Comparison of ENCODE assay signal across 8 cellular contexts in genomic region chr3:71984843-71985594, GRCh38.
DNase-seq lines count a peak whose midpoint lies in the region; ATAC-seq and TF ChIP-seq lines count a peak whose summit lies in the region.

No MANE protein-coding gene starts in this region.

- POLR2A ChIA-PET in GM10248 (lab: Yijun Ruan, JAX) = interaction anchor here (0.5 to 1.6 kb wide), 8 partner anchors 12 to 445 kb away, joined by 3 to 11 read pairs (median 4); no protein-coding TSS in a partner anchor

- CTCF ChIA-PET in GM10248 (lab: Yijun Ruan, JAX) = interaction anchor here (0.8 to 2.7 kb wide), 7 partner anchors 10 to 94 kb away, joined by 3 to 14 read pairs (median 5); no protein-coding TSS in a partner anchor

- no peaks in the 10 kb centered on the region for H3K9me3 ChIP-seq in heart left ventricle

- intact Hi-C loops in heart left ventricle (cut with DNase I) = loop anchor here in 3 of 10 donors (10.0 kb wide), 1 partner anchor 280 kb away; no protein-coding TSS in a partner anchor

- DNase-seq in GM10248 (ENCODE audit: extremely low spot score) (peak; percentile 58), NCI-H446 (lab: John Stamatoyannopoulos, UW) (no peak), KG1 (lab: John Stamatoyannopoulos, UW) (no peak), middle frontal gyrus (ENCODE audit: extremely low spot score, low spot score) (no peak), heart left ventricle (no peak)
- DNase-seq in activated naive CD4-positive, alpha-beta T cell treated with Interleukin-2 at 50 U/mL for 16 hours = peak; percentile 20

- TF ChIP-seq CTCF in GM10248 (IDR thresholded peaks at IDR 0.05; ENCODE audit: control extremely low read depth, extremely low read depth, low read depth, missing control alignments) = no peak
- no peak for TF ChIP-seq CTCF in heart left ventricle (IDR thresholded peaks at IDR 0.05)

- no peaks in the 10 kb centered on the region for H3K27me3 ChIP-seq in heart left ventricle

- ATAC-seq in GM19351 (IDR thresholded peaks at IDR 0.05; ENCODE audit: unreplicated experiment) (peak; percentile 85), HG03095 (IDR thresholded peaks at IDR 0.05; ENCODE audit: unreplicated experiment) (peak; percentile 88), heart left ventricle (no peak)

- TF ChIP-seq POLR2A in heart left ventricle (IDR thresholded peaks at IDR 0.05) = no peak

- no peaks in the 10 kb centered on the region for H3K36me3 ChIP-seq in heart left ventricle

- peaks cover 0 to 28% (median 0%) of the 10 kb centered on the region in 12 donors for H3K4me1 ChIP-seq in heart left ventricle

- 57 to 66% (median 62%) methylated on average over 9 of the region's 9 CpGs for WGBS in heart left ventricle, 4 donors

- H3K4me3 ChIP-seq in heart left ventricle = no peak overlapping the region

- no peak overlapping the region for H3K27ac ChIP-seq in heart left ventricle

Comparison
In these comparisons a context has a peak if more than half of its experiments do, and no peak if none do; other contexts are left out.
1. DNase-seq: peak in GM10248 (single experiment) and activated naive CD4-positive, alpha-beta T cell treated with Interleukin-2 at 50 U/mL for 16 hours (single experiment); none in NCI-H446 (0 of 2), KG1 (single experiment), middle frontal gyrus (single experiment) and heart left ventricle (0 of 5).
2. ATAC-seq: peak in GM19351 (single experiment) and HG03095 (single experiment); none in heart left ventricle (0 of 4).